In genomic region chr13:114131581-114132418, GRCh38 we compare ENCODE assay signal across 9 cellular contexts. TPM values are rescaled to one million over a fixed set of nuclear protein-coding genes. Genes with fewer than 3 reads are reported as not detected.
DNase-seq lines count a peak whose midpoint lies in the region; ATAC-seq and TF ChIP-seq lines count a peak whose summit lies in the region.
"Had no signal": no experiment of that assay in that cellular context is flagged by ENCODE, and none has a peak within 500 bp of the region (broad histone marks: within the 10 kb centered on the region; RNA-seq: fewer than 3 reads in every experiment).

No MANE protein-coding gene starts in this region.

- H3K4me3 ChIP-seq in adrenal gland: peak overlapping the region; percentile 43 to 89 (median 60)
- peak overlapping the region; percentile 70 for H3K4me3 ChIP-seq in iPS-15b (ENCODE audit: low read depth, low read length)
- H3K4me3 ChIP-seq in skin epidermis: peak overlapping the region; percentile 57 to 96 (median 77)

- TF ChIP-seq CTCF in adrenal gland (IDR thresholded peaks at IDR 0.05): no peak

- peak; percentile 2 for ATAC-seq in GM21529 (IDR thresholded peaks at IDR 0.05; ENCODE audit: unreplicated experiment)

- H3K9ac ChIP-seq in iPS-15b (ENCODE audit: low read depth, low read length): peak overlapping the region; percentile 12

- H3K27me3 ChIP-seq in adrenal gland: peaks cover 6% of the 10 kb centered on the region
- no peaks in the 10 kb centered on the region for H3K27me3 ChIP-seq in iPS-15b (ENCODE audit: control insufficient read depth, insufficient read depth, low read length)

- peaks cover 15 to 31% of the 10 kb centered on the region in 2 donors for H3K4me1 ChIP-seq in adrenal gland (replicated peaks in 1 of 2)
- H3K4me1 ChIP-seq in iPS-15b (ENCODE audit: control insufficient read depth, insufficient read depth, low read length): peaks cover 17% of the 10 kb centered on the region

- intact Hi-C loops in adrenal gland (cut with DNase I): no loop called here

- H3K9me3 ChIP-seq in adrenal gland (replicated peaks in 1 of 3): no peaks in the 10 kb centered on the region
- H3K9me3 ChIP-seq in iPS-15b (ENCODE audit: control insufficient read depth, insufficient read depth, low read length): no peaks in the 10 kb centered on the region

- 0 to 2% (median 1%) methylated on average over 10 to 95 of the region's 95 CpGs for WGBS in adrenal gland, 4 donors

- H3K36me3 ChIP-seq in adrenal gland (replicated peaks in 1 of 2) (no peaks in the 10 kb centered on the region), iPS-15b (ENCODE audit: control insufficient read depth, insufficient read depth, low read length) (no peaks in the 10 kb centered on the region)

- DNase-seq in D341Med (ENCODE audit: low spot score): peak; percentile 78
- DNase-seq in MV-4-11 (lab: John Stamatoyannopoulos, UW): peak; percentile 36
- no peak for DNase-seq in adrenal gland
- DNase-seq in amniotic stem cell (lab: John Stamatoyannopoulos, UW): no peak
- DNase-seq in occipital lobe (lab: John Stamatoyannopoulos, UW): no peak

- H3K27ac ChIP-seq in adrenal gland: peak overlapping the region; percentile 48 to 91 (median 77)
- peak overlapping the region; percentile 26 to 98 (median 88) for H3K27ac ChIP-seq in skin epidermis

- TF ChIP-seq POLR2A in adrenal gland (IDR thresholded peaks at IDR 0.05): no peak

RNA-seq across cellular contexts. Expression of gene RASA3, which starts 0.6 kb away (rescaled TPM):
- total RNA-seq in adrenal gland: 10 to 100 TPM in 2 of 8 donors, 1 to 10 TPM in 6; 5.0 to 11.7 (median 8.0) TPM
- 1 to 10 TPM; 2.9 to 8.2 (median 5.4) TPM for polyA plus RNA-seq in adrenal gland
- total RNA-seq in occipital lobe: 14.2 TPM

RNA-seq across cellular contexts. Expression of gene CFAP97D2, which starts 47.3 kb away (rescaled TPM):
- total RNA-seq in adrenal gland (not detected), occipital lobe (not detected)
- polyA plus RNA-seq in adrenal gland: not detected
- total RNA-seq: SK-MEL-5 had no signal

Comparison
In these comparisons a context has a peak if more than half of its experiments do, and no peak if none do; other contexts are left out.
1. DNase-seq: peak in D341Med (single experiment) and MV-4-11 (single experiment); none in adrenal gland (0 of 7), amniotic stem cell (single experiment) and occipital lobe (single experiment).
2. Peak in every context shown above with its lines, with median percentiles within 50 percentile points of each other: H3K4me3 ChIP-seq.